8 cellular contexts compared by ENCODE assay signal in genomic region chr1:37553598-37553926, GRCh38. TPM values are rescaled to one million over a fixed set of nuclear protein-coding genes. Genes with fewer than 3 reads are reported as not detected.
DNase-seq lines count a peak whose midpoint lies in the region; ATAC-seq and TF ChIP-seq lines count a peak whose summit lies in the region.

No MANE protein-coding gene starts in this region.

- H3K4me3 ChIP-seq in Peyer's patch, result peak overlapping the region; percentile 71 to 94 (median 79)
- H3K4me3 ChIP-seq in esophagus squamous epithelium, result peak overlapping the region; percentile 88 to 95 (median 90)
- peak overlapping the region; percentile 85 to 96 (median 93) for H3K4me3 ChIP-seq in sigmoid colon

- H3K36me3 ChIP-seq in Peyer's patch, result peaks cover 0 to 28% (median 0%) of the 10 kb centered on the region in 3 donors
- H3K36me3 ChIP-seq in esophagus squamous epithelium, result peaks cover 0 to 42% (median 7%) of the 10 kb centered on the region in 3 donors
- H3K36me3 ChIP-seq in sigmoid colon, result peaks cover 0 to 34% (median 3%) of the 10 kb centered on the region in 4 donors

- no peak for TF ChIP-seq EP300 in sigmoid colon (IDR thresholded peaks at IDR 0.05)

- H3K27me3 ChIP-seq in Peyer's patch (no peaks in the 10 kb centered on the region), esophagus squamous epithelium (no peaks in the 10 kb centered on the region), sigmoid colon (no peaks in the 10 kb centered on the region)

- TF ChIP-seq POLR2A in Peyer's patch (IDR thresholded peaks at IDR 0.05), result no peak
- no peak for TF ChIP-seq POLR2A in esophagus squamous epithelium (IDR thresholded peaks at IDR 0.05)
- TF ChIP-seq POLR2A in sigmoid colon (IDR thresholded peaks at IDR 0.05), result no peak

- H3K4me1 ChIP-seq in Peyer's patch, result peaks cover 0 to 17% (median 5%) of the 10 kb centered on the region in 4 donors
- peaks cover 7 to 54% (median 23%) of the 10 kb centered on the region in 3 donors for H3K4me1 ChIP-seq in esophagus squamous epithelium
- peaks cover 0 to 58% (median 31%) of the 10 kb centered on the region in 4 donors for H3K4me1 ChIP-seq in sigmoid colon

- no peak for TF ChIP-seq CTCF in Peyer's patch (IDR thresholded peaks at IDR 0.05)
- TF ChIP-seq CTCF in esophagus squamous epithelium (IDR thresholded peaks at IDR 0.05), result no peak
- no peak for TF ChIP-seq CTCF in sigmoid colon (IDR thresholded peaks at IDR 0.05)

- H3K9me3 ChIP-seq in Peyer's patch (no peaks in the 10 kb centered on the region), esophagus squamous epithelium (no peaks in the 10 kb centered on the region), sigmoid colon (no peaks in the 10 kb centered on the region)

- H3K27ac ChIP-seq in Peyer's patch (peak overlapping the region; percentile 81 to 89 (median 84)), esophagus squamous epithelium (peak overlapping the region; percentile 87 to 94 (median 91)), sigmoid colon (peak overlapping the region; percentile 86 to 92 (median 90))

- ATAC-seq in GM19455 (IDR thresholded peaks at IDR 0.05; ENCODE audit: unreplicated experiment), result peak; percentile 25
- no peak for ATAC-seq in GM19023 (IDR thresholded peaks at IDR 0.05; ENCODE audit: unreplicated experiment)
- no peak for ATAC-seq in HG03280 (IDR thresholded peaks at IDR 0.05; ENCODE audit: unreplicated experiment)
- ATAC-seq in HG02852 (IDR thresholded peaks at IDR 0.05; ENCODE audit: unreplicated experiment), result no peak
- no peak for ATAC-seq in GM18867 (IDR thresholded peaks at IDR 0.05; ENCODE audit: unreplicated experiment)

- DNase-seq in Peyer's patch (no peak), esophagus squamous epithelium (lab: John Stamatoyannopoulos, UW) (no peak), sigmoid colon (no peak)

- 3 to 5% methylated on average over 10 of the region's 11 CpGs for WGBS in esophagus squamous epithelium, 2 donors
- WGBS in sigmoid colon, 2 donors, result 2 to 5% methylated on average over 11 of the region's 11 CpGs

- intact Hi-C loops in esophagus squamous epithelium (cut with DNase I), result loop anchor here (10.0 kb wide), 1 partner anchor 131 kb away; no protein-coding TSS in a partner anchor
- intact Hi-C loops in sigmoid colon (cut with DNase I), result loop anchor here (5.0 kb wide), 2 partner anchors 41 to 139 kb away; partner anchors contain the start of genes CDCA8 and MEAF6

RNA-seq across cellular contexts. Expression of gene SNIP1, which starts 0.5 kb away (rescaled TPM):
- total RNA-seq in Peyer's patch (10 to 100 TPM in 2 of 4 donors, 1 to 10 TPM in 2; 7.0 to 17.6 (median 9.0) TPM), esophagus squamous epithelium (10 to 100 TPM; 10.5 to 21.1 (median 13.1) TPM), sigmoid colon (10 to 100 TPM in 3 of 4 donors, 1 to 10 TPM in 1; 7.2 to 20.4 (median 12.8) TPM)
- 1 to 10 TPM; 3.6 to 6.4 (median 6.2) TPM for polyA plus RNA-seq in sigmoid colon

RNA-seq across cellular contexts. Expression of gene DNALI1, which starts 3.2 kb away (rescaled TPM):
- total RNA-seq in Peyer's patch (1 to 10 TPM; 1.7 to 7.9 (median 3.7) TPM), esophagus squamous epithelium (1 to 10 TPM in 1 of 4 donors, under 1 TPM in 2, not detected in 1; 0.09 to 4.2 (median 0.88) TPM), sigmoid colon (10 to 100 TPM in 2 of 4 donors, 1 to 10 TPM in 2; 7.5 to 13.0 (median 9.3) TPM)
- polyA plus RNA-seq in sigmoid colon, result 1 to 10 TPM; 4.6 to 6.6 (median 4.8) TPM

RNA-seq across cellular contexts. Expression of gene MEAF6, which starts 39.0 kb away (rescaled TPM):
- total RNA-seq in Peyer's patch (10 to 100 TPM; 26.9 to 81.7 (median 54.7) TPM), esophagus squamous epithelium (10 to 100 TPM; 45.5 to 67.9 (median 56.5) TPM), sigmoid colon (10 to 100 TPM; 64.0 to 84.5 (median 79.9) TPM)
- 10 to 100 TPM; 43.0 to 51.6 (median 50.5) TPM for polyA plus RNA-seq in sigmoid colon

RNA-seq across cellular contexts. Expression of gene GNL2, which starts 42.2 kb away (rescaled TPM):
- total RNA-seq in Peyer's patch (10 to 100 TPM; 27.5 to 56.9 (median 49.9) TPM), esophagus squamous epithelium (10 to 100 TPM; 27.5 to 53.2 (median 37.1) TPM), sigmoid colon (10 to 100 TPM; 26.7 to 50.4 (median 29.6) TPM)
- 10 to 100 TPM; 25.2 to 33.0 (median 25.2) TPM for polyA plus RNA-seq in sigmoid colon
